In genomic region chr10:14502451-14502850, GRCh38 we compare ENCODE assay signal across 18 cellular contexts.
"Had no signal": no experiment of that assay in that cellular context is flagged by ENCODE, and none has a peak within 500 bp of the region (broad histone marks: within the 10 kb centered on the region; RNA-seq: fewer than 3 reads in every experiment).

No MANE protein-coding gene starts in this region.

- H3K36me3 Mint-ChIP-seq: natural killer cell, type B pancreatic cell had no signal

- H3K36me3 ChIP-seq: right atrium auricular region had no signal

- H3K27ac ChIP-seq: right atrium auricular region, skin epidermis had no signal

- H3K4me3 Mint-ChIP-seq: activated naive CD4-positive, alpha-beta T cell treated with anti-CD3 and anti-CD28 coated beads for 36 hours; activated naive CD8-positive, alpha-beta T cell treated with anti-CD3 and anti-CD28 coated beads, Interleukin-2, amount 50 U/mL, for 24 hours; activated T-helper 1 cell treated with anti-CD3 and anti-CD28 coated beads, Interleukin-12 subunit alpha, Interleukin-12 subunit beta, Interleukin-2, Interleukin-4 antibody, amounts not matched to agents 30 ng/mL and 10 ng/mL and 1 ng/mL, durations not matched to agents 14 hours and 24 hours and 36 hours; memory B cell; natural killer cell; type B pancreatic cell had no signal

- H3K9me3 Mint-ChIP-seq: activated naive CD4-positive, alpha-beta T cell treated with anti-CD3 and anti-CD28 coated beads for 36 hours; activated naive CD8-positive, alpha-beta T cell treated with anti-CD3 and anti-CD28 coated beads, Interleukin-2, amount 50 U/mL, for 24 hours; activated T-helper 1 cell treated with anti-CD3 and anti-CD28 coated beads, Interleukin-12 subunit alpha, Interleukin-12 subunit beta, Interleukin-2, Interleukin-4 antibody, amounts not matched to agents 30 ng/mL and 10 ng/mL and 1 ng/mL, durations not matched to agents 14 hours and 24 hours and 36 hours; memory B cell; natural killer cell; type B pancreatic cell had no signal

- H3K27ac Mint-ChIP-seq: activated naive CD4-positive, alpha-beta T cell treated with anti-CD3 and anti-CD28 coated beads for 36 hours; memory B cell; type B pancreatic cell had no signal

- H3K4me1 ChIP-seq: right atrium auricular region had no signal

- ATAC-seq: activated CD4-positive, CD25-positive, alpha-beta regulatory T cell treated with anti-CD3 and anti-CD28 coated beads, Interleukin-2, amount 50 U/mL, for 24 hours; activated naive CD8-positive, alpha-beta T cell treated with anti-CD3 and anti-CD28 coated beads, Interleukin-2, amount 50 U/mL, for 24 hours; esophagus mucosa; left ventricle myocardium superior; natural killer cell had no signal

- DNase-seq: activated naive CD4-positive, alpha-beta T cell treated with anti-CD3 and anti-CD28 coated beads for 36 hours; activated naive CD8-positive, alpha-beta T cell treated with anti-CD3 and anti-CD28 coated beads, Interleukin-2, amount 50 U/mL, for 24 hours; hippocampal formation; kidney; left ventricle myocardium superior; natural killer cell; nucleus accumbens; stimulated activated CD4-positive, alpha-beta T cell treated with anti-CD3 and anti-CD28 coated beads, Interleukin-15, amount 100 ng/mL, for 24 hours; stimulated activated CD4-positive, alpha-beta T cell treated with anti-CD3 and anti-CD28 coated beads, Interleukin-4, amount 100 ng/mL, for 1 hour; stimulated activated naive CD4-positive, alpha-beta T cell treated with Interleukin-2 at 50 U/mL for 16 hours; T1000 had no signal

- H3K27me3 Mint-ChIP-seq: activated naive CD8-positive, alpha-beta T cell treated with anti-CD3 and anti-CD28 coated beads, Interleukin-2, amount 50 U/mL, for 24 hours had no signal

- H3K27me3 ChIP-seq: right atrium auricular region had no signal

- H3K4me3 ChIP-seq: right atrium auricular region, skin epidermis had no signal

- H3K9me3 ChIP-seq: right atrium auricular region had no signal
